8 cellular contexts compared by ENCODE assay signal in genomic region chr10:124732931-124733536, GRCh38. TPM values are rescaled to one million over a fixed set of nuclear protein-coding genes. Genes with fewer than 3 reads are reported as not detected.
A peak's percentile ranks its signal among the peaks of the same experiment; 100 is the strongest.
DNase-seq lines count a peak whose midpoint lies in the region; ATAC-seq and TF ChIP-seq lines count a peak whose summit lies in the region.

No MANE protein-coding gene starts in this region.

- H3K4me3 Mint-ChIP-seq in activated naive CD8-positive, alpha-beta T cell treated with anti-CD3 and anti-CD28 coated beads, Interleukin-2, amount 50 U/mL, for 24 hours: peak overlapping the region; percentile 63

- H3K4me2 ChIP-seq in PC-9: no peak overlapping the region

- TF ChIP-seq CTCF in stomach (IDR thresholded peaks at IDR 0.05): no peak
- no peak for TF ChIP-seq CTCF in PC-9 (conservative IDR thresholded peaks at IDR 0.05)

- H3K4me1 Mint-ChIP-seq in activated naive CD8-positive, alpha-beta T cell treated with anti-CD3 and anti-CD28 coated beads, Interleukin-2, amount 50 U/mL, for 24 hours: peaks cover 95% of the 10 kb centered on the region

- H3K9me3 ChIP-seq in KOPT-K1 (ENCODE audit: insufficient read depth, low read length, poor library complexity, severe bottlenecking): no peaks in the 10 kb centered on the region
- no peaks in the 10 kb centered on the region for H3K9me3 ChIP-seq in stomach
- no peaks in the 10 kb centered on the region for H3K9me3 ChIP-seq in PC-9 (ENCODE audit: insufficient read depth, low read depth)

- intact Hi-C loops in stomach (cut with DNase I; ENCODE audit: low total_unique reads) (loop anchor here (10.0 kb wide), 1 partner anchor 98 kb away; no protein-coding TSS in a partner anchor), PC-9 (cut with micrococcal nuclease; ENCODE audit: unreplicated experiment) (no loop called here)

- ATAC-seq in GM21390 (IDR thresholded peaks at IDR 0.05; ENCODE audit: unreplicated experiment): peak; percentile 78
- ATAC-seq in activated naive CD8-positive, alpha-beta T cell treated with anti-CD3 and anti-CD28 coated beads, Interleukin-2, amount 50 U/mL, for 24 hours: peak; percentile 60

- no peaks in the 10 kb centered on the region; the same call in 1 of the 2 replicates for H4K20me1 ChIP-seq in PC-9 (ENCODE audit: insufficient read depth)

- TF ChIP-seq EP300 in stomach (IDR thresholded peaks at IDR 0.05): no peak

- BruUV-seq in PC-9 (replicated peaks; lab: Mats Ljungman, UMichigan): no TSS peak

- WGBS in stomach, 5 donors: 64 to 70% (median 70%) methylated on average over 14 of the region's 14 CpGs

- DNase-seq in activated naive CD8-positive, alpha-beta T cell treated with anti-CD3 and anti-CD28 coated beads, Interleukin-2, amount 50 U/mL, for 24 hours: peak; percentile 58
- DNase-seq in left kidney (ENCODE audit: low read depth, low spot score) (peak; percentile 78), stomach (no peak), PC-9 (no peak), NCI-H1436 (lab: John Stamatoyannopoulos, UW) (no peak)

- H3K27me3 ChIP-seq in ACC112 (ENCODE audit: insufficient read depth, low read length) (no peaks in the 10 kb centered on the region), stomach (no peaks in the 10 kb centered on the region), PC-9 (ENCODE audit: insufficient read depth, low read depth) (no peaks in the 10 kb centered on the region)

- H3K27ac ChIP-seq in ACC112 (ENCODE audit: low read depth, low read length) (peak overlapping the region; percentile 62), KOPT-K1 (ENCODE audit: low read depth, low read length, poor library complexity, severe bottlenecking) (peak overlapping the region; percentile 24), stomach (peak overlapping the region; percentile 1 to 89 (median 72)), PC-9 (no peak overlapping the region)

- CTCF ChIA-PET in PC-9 (lab: Charles Lee): no interaction called here

- H3K9me2 ChIP-seq in PC-9 (ENCODE audit: insufficient read depth): no peaks in the 10 kb centered on the region

- TF ChIP-seq POLR2A in stomach (IDR thresholded peaks at IDR 0.05): no peak

- H3K79me2 ChIP-seq in ACC112 (ENCODE audit: control insufficient read depth, insufficient read depth, low read length, unreplicated experiment) (peaks cover 20% of the 10 kb centered on the region), PC-9 (ENCODE audit: low read depth) (no peaks in the 10 kb centered on the region)

- no peaks in the 10 kb centered on the region for H3K9me3 Mint-ChIP-seq in activated naive CD8-positive, alpha-beta T cell treated with anti-CD3 and anti-CD28 coated beads, Interleukin-2, amount 50 U/mL, for 24 hours

- H3K36me3 Mint-ChIP-seq in activated naive CD8-positive, alpha-beta T cell treated with anti-CD3 and anti-CD28 coated beads, Interleukin-2, amount 50 U/mL, for 24 hours (ENCODE audit: low read depth): peaks cover 12% of the 10 kb centered on the region

- H3K36me3 ChIP-seq in ACC112 (ENCODE audit: insufficient read depth, low read length) (no peaks in the 10 kb centered on the region), KOPT-K1 (ENCODE audit: insufficient read depth, low read length) (peaks cover 4% of the 10 kb centered on the region; the same call in 1 of the 2 replicates), stomach (peaks cover 0 to 4% (median 0%) of the 10 kb centered on the region in 4 donors), PC-9 (ENCODE audit: low read depth) (no peaks in the 10 kb centered on the region)

- H3K27ac Mint-ChIP-seq in activated naive CD8-positive, alpha-beta T cell treated with anti-CD3 and anti-CD28 coated beads, Interleukin-2, amount 50 U/mL, for 24 hours: peak overlapping the region; percentile 79

- no peaks in the 10 kb centered on the region for H3F3A ChIP-seq in PC-9 (ENCODE audit: insufficient read depth, low read depth)

- POLR2A ChIA-PET in PC-9 (lab: Charles Lee; ENCODE audit: unreplicated experiment): no interaction called here

- H3K4me3 ChIP-seq in ACC112 (ENCODE audit: low read depth, low read length): 0 out of 2 replicates have a peak overlapping the region, but pooled peaks have one; percentile 10
- H3K4me3 ChIP-seq in stomach: no peak overlapping the region
- no peak overlapping the region for H3K4me3 ChIP-seq in PC-9

- H2AFZ ChIP-seq in ACC112 (ENCODE audit: low read length, unreplicated experiment) (peak overlapping the region; percentile 62), PC-9 (no peak overlapping the region)

- no peaks in the 10 kb centered on the region for H3K27me3 Mint-ChIP-seq in activated naive CD8-positive, alpha-beta T cell treated with anti-CD3 and anti-CD28 coated beads, Interleukin-2, amount 50 U/mL, for 24 hours

- peaks cover 30% of the 10 kb centered on the region for H3K4me1 ChIP-seq in ACC112 (ENCODE audit: control insufficient read depth, insufficient read depth, low read length, unreplicated experiment)
- peaks cover 65 to 95% (median 82%) of the 10 kb centered on the region in 4 donors for H3K4me1 ChIP-seq in stomach
- H3K4me1 ChIP-seq in PC-9 (replicated peaks; ENCODE audit: insufficient read depth): peaks cover 8% of the 10 kb centered on the region; the same call in 1 of the 2 replicates

RNA-seq across cellular contexts. Expression of gene FAM53B, which starts 11.1 kb away (rescaled TPM):
- total RNA-seq in stomach: 10 to 100 TPM in 4 of 5 donors, 1 to 10 TPM in 1; 9.4 to 46.9 (median 19.3) TPM
- polyA plus RNA-seq in stomach: 1 to 10 TPM; 5.7 to 9.3 (median 8.2) TPM
- 9.0 and 9.8 TPM in 2 replicates for total RNA-seq in PC-9 (2021)

RNA-seq across cellular contexts. Expression of gene EEF1AKMT2, which starts 58.7 kb away (rescaled TPM):
- total RNA-seq in stomach: 10 to 100 TPM in 4 of 5 donors, 1 to 10 TPM in 1; 7.6 to 47.9 (median 18.0) TPM
- polyA plus RNA-seq in stomach: 10 to 100 TPM; 11.3 to 13.3 (median 11.6) TPM
- 16.4 and 18.4 TPM in 2 replicates for total RNA-seq in PC-9 (2021)

Comparison
In these comparisons a context has a peak if more than half of its experiments do, and no peak if none do; other contexts are left out.
1. DNase-seq: peak in activated naive CD8-positive, alpha-beta T cell treated with anti-CD3 and anti-CD28 coated beads, Interleukin-2, amount 50 U/mL, for 24 hours (single experiment) and left kidney (single experiment); none in stomach (single experiment), PC-9 (0 of 2) and NCI-H1436 (single experiment).